ENCODE assay signal across 18 cellular contexts in the genomic region with DNA sequence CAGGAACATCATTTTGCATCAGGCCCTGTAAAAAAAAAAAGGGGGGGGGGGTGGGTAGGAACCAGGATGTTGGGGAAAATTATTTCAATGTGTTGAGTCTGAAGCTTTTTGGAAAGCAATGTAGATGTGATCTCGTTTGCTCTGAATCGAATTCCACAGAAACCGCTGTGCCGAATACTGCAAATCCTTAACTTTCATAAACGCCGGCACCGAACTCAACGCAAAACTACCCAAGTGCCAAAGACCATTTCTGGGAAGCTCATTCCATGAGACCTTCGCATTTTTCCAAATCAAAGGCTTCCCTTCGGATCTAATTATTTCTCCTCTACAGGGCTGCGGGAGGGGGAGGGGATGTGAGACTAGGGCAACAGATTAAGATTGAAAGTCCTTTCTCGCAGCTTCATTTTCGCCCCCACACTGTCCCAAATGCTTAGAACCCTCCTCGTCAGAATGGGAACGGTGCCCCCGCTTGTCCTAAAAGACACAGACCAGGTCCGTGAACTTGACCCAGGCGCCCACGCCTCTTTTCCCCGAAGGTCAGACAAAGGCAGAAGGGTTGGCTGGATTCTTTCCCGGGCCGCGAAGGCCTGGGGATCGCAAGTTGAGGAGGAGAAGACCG. TPM values are rescaled to one million over a fixed set of nuclear protein-coding genes. Genes with fewer than 3 reads are reported as not detected.
DNase-seq lines count a peak whose midpoint lies in the region; ATAC-seq and TF ChIP-seq lines count a peak whose summit lies in the region.
"Had no signal": no experiment of that assay in that cellular context is flagged by ENCODE, and none has a peak within 500 bp of the region (broad histone marks: within the 10 kb centered on the region; RNA-seq: fewer than 3 reads in every experiment).

No MANE protein-coding gene starts in this region.

- peak overlapping the region; percentile 45 for H3K4me3 ChIP-seq in iPS-15b (ENCODE audit: low read depth, low read length)
- peak overlapping the region; percentile 40 for H3K4me3 ChIP-seq in smooth muscle cell
- H3K4me3 ChIP-seq: cardiac muscle cell, GM23248, skin epidermis, upper lobe of left lung had no signal

- ATAC-seq in HG02759 (IDR thresholded peaks at IDR 0.05; ENCODE audit: unreplicated experiment) = no peak
- no peak for ATAC-seq in HG02981 (IDR thresholded peaks at IDR 0.05; ENCODE audit: unreplicated experiment)

- 2% methylated on average over 25 of the region's 25 CpGs for WGBS in smooth muscle cell (ENCODE audit: low lambda C conversion rate)

- H3K4me3 Mint-ChIP-seq in activated CD4-positive, alpha-beta T cell treated with anti-CD3 and anti-CD28 coated beads, Interleukin-2, amount 10 ng/mL, durations not matched to agents 24 days and 14 days = no peak overlapping the region
- H3K4me3 Mint-ChIP-seq in immature natural killer cell = peak overlapping the region in 2 of 5 donors; percentile 41 to 42

- peaks cover 99% of the 10 kb centered on the region for H3K27me3 ChIP-seq in iPS-15b (ENCODE audit: control insufficient read depth, insufficient read depth, low read length)
- peaks cover 15% of the 10 kb centered on the region for H3K27me3 ChIP-seq in smooth muscle cell (ENCODE audit: low read depth)

- H3K9ac ChIP-seq in iPS-15b (ENCODE audit: low read depth, low read length) (no peak overlapping the region), smooth muscle cell (ENCODE audit: low read depth) (peak overlapping the region; percentile 77)
- H3K9ac ChIP-seq: GM23248 had no signal

- peak overlapping the region; percentile 71 for H2AFZ ChIP-seq in smooth muscle cell (ENCODE audit: low read depth)
- H2AFZ ChIP-seq: GM23248 had no signal

- peak; percentile 65 for DNase-seq in activated CD4-positive, alpha-beta T cell treated with anti-CD3 and anti-CD28 coated beads, Interleukin-2, amount 10 ng/mL, durations not matched to agents 24 days and 14 days
- no peak for DNase-seq in activated CD4-positive, alpha-beta T cell treated with anti-CD3 and anti-CD28 coated beads for 4 hours
- peak; percentile 8 for DNase-seq in RPMI7951 (ENCODE audit: low read depth)
- no peak for DNase-seq in smooth muscle cell (lab: John Stamatoyannopoulos, UW; ENCODE audit: unreplicated experiment)
- no peak for DNase-seq in immature natural killer cell
- DNase-seq: ACHN, DMS53, GM23248, NCI-H1105, NCI-H524 had no signal

- TF ChIP-seq CTCF in smooth muscle cell (IDR thresholded peaks at IDR 0.05; ENCODE audit: borderline replicate concordance, insufficient read depth, poor library complexity, severe bottlenecking) = no peak

- H3K9me3 Mint-ChIP-seq in activated CD4-positive, alpha-beta T cell treated with anti-CD3 and anti-CD28 coated beads, Interleukin-2, amount 10 ng/mL, durations not matched to agents 24 days and 14 days = no peaks in the 10 kb centered on the region
- peaks cover 0 to 2% (median 0%) of the 10 kb centered on the region in 6 donors for H3K9me3 Mint-ChIP-seq in immature natural killer cell

- H3K4me1 Mint-ChIP-seq in activated CD4-positive, alpha-beta T cell treated with anti-CD3 and anti-CD28 coated beads, Interleukin-2, amount 10 ng/mL, durations not matched to agents 24 days and 14 days = peaks cover 10% of the 10 kb centered on the region
- peaks cover 17 to 29% of the 10 kb centered on the region in 2 donors for H3K4me1 Mint-ChIP-seq in immature natural killer cell

- peaks cover 10% of the 10 kb centered on the region for H3K79me2 ChIP-seq in smooth muscle cell (ENCODE audit: low read depth)

- peaks cover 10% of the 10 kb centered on the region for H3F3A ChIP-seq in smooth muscle cell (ENCODE audit: low read depth)

- H3K9me3 ChIP-seq in iPS-15b (ENCODE audit: control insufficient read depth, insufficient read depth, low read length) (no peaks in the 10 kb centered on the region), smooth muscle cell (replicated peaks; ENCODE audit: low read depth) (no peaks in the 10 kb centered on the region)
- H3K9me3 ChIP-seq: upper lobe of left lung had no signal

- intact Hi-C loops in activated CD4-positive, alpha-beta T cell treated with anti-CD3 and anti-CD28 coated beads, Interleukin-2, amount 10 ng/mL, durations not matched to agents 24 days and 14 days (cut with micrococcal nuclease) = loop anchor here (5.0 kb wide), 1 partner anchor 41 kb away; no protein-coding TSS in a partner anchor

- peaks cover 81% of the 10 kb centered on the region for H3K27me3 Mint-ChIP-seq in activated CD4-positive, alpha-beta T cell treated with anti-CD3 and anti-CD28 coated beads, Interleukin-2, amount 10 ng/mL, durations not matched to agents 24 days and 14 days
- peaks cover 40 to 58% (median 58%) of the 10 kb centered on the region in 3 donors for H3K27me3 Mint-ChIP-seq in immature natural killer cell (ENCODE audit: low read depth in 3 of 3)

- H3K27ac Mint-ChIP-seq in activated CD4-positive, alpha-beta T cell treated with anti-CD3 and anti-CD28 coated beads, Interleukin-2, amount 10 ng/mL, durations not matched to agents 24 days and 14 days = peak overlapping the region; percentile 21
- no peak overlapping the region for H3K27ac Mint-ChIP-seq in immature natural killer cell

- H3K36me3 ChIP-seq in iPS-15b (ENCODE audit: control insufficient read depth, insufficient read depth, low read length) = no peaks in the 10 kb centered on the region
- no peaks in the 10 kb centered on the region for H3K36me3 ChIP-seq in smooth muscle cell (ENCODE audit: low read depth)
- H3K36me3 ChIP-seq: cardiac muscle cell, upper lobe of left lung had no signal

- H3K4me2 ChIP-seq in smooth muscle cell = peak overlapping the region; percentile 87

- H3K4me1 ChIP-seq in iPS-15b (ENCODE audit: control insufficient read depth, insufficient read depth, low read length) (peaks cover 11% of the 10 kb centered on the region), smooth muscle cell (ENCODE audit: low read depth) (no peaks in the 10 kb centered on the region)

- peak overlapping the region; percentile 89 for H3K27ac ChIP-seq in smooth muscle cell (ENCODE audit: low read depth)
- H3K27ac ChIP-seq: cardiac muscle cell, GM23248, RWPE1, upper lobe of left lung had no signal

- peaks cover 2% of the 10 kb centered on the region for H3K36me3 Mint-ChIP-seq in activated CD4-positive, alpha-beta T cell treated with anti-CD3 and anti-CD28 coated beads, Interleukin-2, amount 10 ng/mL, durations not matched to agents 24 days and 14 days (ENCODE audit: low read depth)
- peaks cover 0 to 3% (median 0%) of the 10 kb centered on the region in 3 donors for H3K36me3 Mint-ChIP-seq in immature natural killer cell

- H4K20me1 ChIP-seq in smooth muscle cell (ENCODE audit: low read depth) = no peaks in the 10 kb centered on the region

RNA-seq across cellular contexts. Expression of a gene that starts 4.0 kb away (rescaled TPM):
- not detected in 2 replicates for total RNA-seq in activated CD4-positive, alpha-beta T cell treated with anti-CD3 and anti-CD28 coated beads, Interleukin-2, amount 10 ng/mL, durations not matched to agents 24 days and 14 days
- not detected in 2 replicates for total RNA-seq in RPMI7951 (2014; rRNA removed; shearing (Covaris generic))
- not detected in 2 replicates for total RNA-seq in smooth muscle cell
- 2.4 and 6.5 TPM in 2 replicates for polyA plus RNA-seq in smooth muscle cell
- polyA plus RNA-seq in immature natural killer cell = not detected
- total RNA-seq: cardiac muscle cell, GM23248, HT1080, upper lobe of left lung had no signal
- polyA plus RNA-seq: cardiac muscle cell, GM23248 had no signal

RNA-seq across cellular contexts. Expression of a gene that starts 4.7 kb away (rescaled TPM):
- total RNA-seq in activated CD4-positive, alpha-beta T cell treated with anti-CD3 and anti-CD28 coated beads, Interleukin-2, amount 10 ng/mL, durations not matched to agents 24 days and 14 days = not detected in 2 replicates
- total RNA-seq in RPMI7951 (2014; rRNA removed; shearing (Covaris generic)) = 2.4 and 6.1 TPM in 2 replicates
- 3.5 and 8.4 TPM in 2 replicates for total RNA-seq in smooth muscle cell
- 6.8 and 7.8 TPM in 2 replicates for polyA plus RNA-seq in smooth muscle cell
- polyA plus RNA-seq in immature natural killer cell = not detected
- total RNA-seq: cardiac muscle cell, GM23248, HT1080, upper lobe of left lung had no signal
- polyA plus RNA-seq: cardiac muscle cell, GM23248 had no signal

RNA-seq across cellular contexts. Expression of a gene that starts 10.3 kb away (rescaled TPM):
- total RNA-seq in activated CD4-positive, alpha-beta T cell treated with anti-CD3 and anti-CD28 coated beads, Interleukin-2, amount 10 ng/mL, durations not matched to agents 24 days and 14 days = not detected in 2 replicates
- 4.7 and 5.4 TPM in 2 replicates for total RNA-seq in RPMI7951 (2014; rRNA removed; shearing (Covaris generic))
- total RNA-seq in smooth muscle cell = 3.3 and 4.8 TPM in 2 replicates
- 4.4 and 5.4 TPM in 2 replicates for polyA plus RNA-seq in smooth muscle cell
- polyA plus RNA-seq in immature natural killer cell = not detected
- total RNA-seq: cardiac muscle cell, GM23248, upper lobe of left lung had no signal
- polyA plus RNA-seq: cardiac muscle cell, GM23248 had no signal

Comparison
In these comparisons a context has a peak if more than half of its experiments do, and no peak if none do; other contexts are left out.
1. DNase-seq: peak in activated CD4-positive, alpha-beta T cell treated with anti-CD3 and anti-CD28 coated beads, Interleukin-2, amount 10 ng/mL, durations not matched to agents 24 days and 14 days (single experiment) and RPMI7951 (single experiment); none in activated CD4-positive, alpha-beta T cell treated with anti-CD3 and anti-CD28 coated beads for 4 hours (0 of 2), smooth muscle cell (single experiment) and immature natural killer cell (0 of 3).